In the genomic region with DNA sequence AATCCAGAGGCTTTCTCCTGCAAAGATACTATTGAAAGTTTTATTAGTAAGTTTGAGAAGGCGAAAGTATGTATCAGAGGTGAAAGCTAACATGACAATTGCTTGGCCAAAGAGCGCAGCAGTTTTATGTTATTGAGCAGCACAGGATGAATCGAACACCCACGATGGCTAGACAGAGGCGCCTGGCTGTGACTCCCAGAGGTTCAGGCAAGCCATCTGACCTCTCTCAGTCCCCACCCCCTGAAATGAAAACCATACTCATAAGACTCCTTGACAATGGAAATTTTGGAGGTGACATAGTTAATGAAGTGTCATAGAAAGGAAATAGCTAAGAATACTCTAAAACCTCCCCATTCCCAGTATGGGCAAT, we compare ENCODE assay signal across 12 cellular contexts.
DNase-seq lines count a peak whose midpoint lies in the region; ATAC-seq, FAIRE-seq and TF ChIP-seq lines count a peak whose summit lies in the region.
"Had no signal": no experiment of that assay in that cellular context is flagged by ENCODE, and none has a peak within 500 bp of the region (broad histone marks: within the 10 kb centered on the region; RNA-seq: fewer than 3 reads in every experiment).

No MANE protein-coding gene starts in this region.

- no peaks in the 10 kb centered on the region for H3K9me3 ChIP-seq in CD4-positive, alpha-beta T cell (ENCODE audit: control insufficient read depth, low read length)
- no peaks in the 10 kb centered on the region for H3K9me3 ChIP-seq in endothelial cell of umbilical vein (replicated peaks; ENCODE audit: control insufficient read depth, insufficient read depth, low read length)
- H3K9me3 ChIP-seq in neural progenitor cell (ENCODE audit: low read depth): no peaks in the 10 kb centered on the region
- H3K9me3 ChIP-seq: ovary had no signal

- BruUV-seq in endothelial cell of umbilical vein (replicated peaks; lab: Mats Ljungman, UMichigan): no TSS peak

- peaks cover 35% of the 10 kb centered on the region for H3K27me3 ChIP-seq in CD4-positive, alpha-beta T cell (ENCODE audit: control insufficient read depth, insufficient read depth, low read length)
- H3K27me3 ChIP-seq in endothelial cell of umbilical vein (ENCODE audit: control insufficient read depth in 2 of 2, insufficient read depth in 2 of 2, low read length in 2 of 2) (no peaks in the 10 kb centered on the region), neural progenitor cell (no peaks in the 10 kb centered on the region)
- H3K27me3 ChIP-seq: ovary had no signal

- ATAC-seq in CD4-positive, alpha-beta T cell (ENCODE audit: poor library complexity): no peak
- no peak for ATAC-seq in omental fat pad (ENCODE audit: low FRiP score)

- POLR2A ChIA-PET in CD4-positive, alpha-beta T cell (lab: Charles Lee): no interaction called here
- POLR2A ChIA-PET in endothelial cell of umbilical vein (lab: Charles Lee): no interaction called here

- H2AFZ ChIP-seq in endothelial cell of umbilical vein (ENCODE audit: low read depth, low read length) (no peak overlapping the region), neural progenitor cell (replicated peaks) (no peak overlapping the region)

- H3K4me1 Mint-ChIP-seq in CD4-positive, alpha-beta T cell (ENCODE audit: low read depth): peaks cover 14% of the 10 kb centered on the region
- H3K4me1 Mint-ChIP-seq in IgD-negative memory B cell (peaks cover 5 to 10% (median 5%) of the 10 kb centered on the region in 3 donors), neural progenitor cell (peaks cover 62% of the 10 kb centered on the region)

- CTCF ChIA-PET in CD4-positive, alpha-beta T cell (lab: Charles Lee): no interaction called here
- CTCF ChIA-PET in endothelial cell of umbilical vein (lab: Charles Lee): interaction anchor here (0.7 to 3.5 kb wide), 9 partner anchors 28 to 624 kb away, joined by 3 to 37 read pairs (median 3); no protein-coding TSS in a partner anchor

- H3K4me2 ChIP-seq in endothelial cell of umbilical vein (ENCODE audit: insufficient read depth, low read length): no peak overlapping the region
- H3K4me2 ChIP-seq in neural progenitor cell: peak overlapping the region; percentile 73

- peak overlapping the region; percentile 77 for H3K4me3 Mint-ChIP-seq in CD4-positive, alpha-beta T cell
- peak overlapping the region in 3 of 4 donors; percentile 57 to 83 (median 74) for H3K4me3 Mint-ChIP-seq in IgD-negative memory B cell
- peak overlapping the region; percentile 78 for H3K4me3 Mint-ChIP-seq in neural progenitor cell

- H3K9me1 ChIP-seq in endothelial cell of umbilical vein (replicated peaks; ENCODE audit: control insufficient read depth, extremely low read depth, insufficient read depth, low read length): no peaks in the 10 kb centered on the region

- no peaks in the 10 kb centered on the region for H4K20me1 ChIP-seq in endothelial cell of umbilical vein (replicated peaks; ENCODE audit: control insufficient read depth, extremely low read depth, insufficient read depth, low read length)
- H4K20me1 ChIP-seq in neural progenitor cell (ENCODE audit: low read depth): no peaks in the 10 kb centered on the region

- TF ChIP-seq CTCF in CD4-positive, alpha-beta T cell (IDR thresholded peaks at IDR 0.05): no peak
- TF ChIP-seq CTCF in endothelial cell of umbilical vein (IDR thresholded peaks at IDR 0.05; ENCODE audit: extremely low read depth in 1 of 2, insufficient read depth in 1 of 2, low read depth in 1 of 2, low read length in 2 of 2): no peak
- TF ChIP-seq CTCF in neural progenitor cell (IDR thresholded peaks at IDR 0.05): no peak
- TF ChIP-seq CTCF in omental fat pad (IDR thresholded peaks at IDR 0.05): no peak

- no peaks in the 10 kb centered on the region for H3K79me2 ChIP-seq in endothelial cell of umbilical vein (ENCODE audit: control insufficient read depth, insufficient read depth, low read length)
- no peaks in the 10 kb centered on the region for H3K79me2 ChIP-seq in neural progenitor cell (ENCODE audit: low read depth)

- peaks cover 44% of the 10 kb centered on the region for H3F3A ChIP-seq in neural progenitor cell (ENCODE audit: low read depth)

- no peak overlapping the region for H3K9ac ChIP-seq in endothelial cell of umbilical vein (replicated peaks; ENCODE audit: extremely low read depth, insufficient read depth, low read length)
- no peak overlapping the region for H3K9ac ChIP-seq in neural progenitor cell

- H3K27ac Mint-ChIP-seq in CD4-positive, alpha-beta T cell: no peak overlapping the region
- H3K27ac Mint-ChIP-seq in IgD-negative memory B cell: peak overlapping the region in 1 of 3 donors; percentile 78
- H3K27ac Mint-ChIP-seq in neural progenitor cell: peak overlapping the region; percentile 96

- peaks cover 21% of the 10 kb centered on the region for H3K4me1 ChIP-seq in endothelial cell of umbilical vein (ENCODE audit: control insufficient read depth, extremely low read depth, insufficient read depth, low read length)
- H3K4me1 ChIP-seq in neural progenitor cell: peaks cover 51% of the 10 kb centered on the region

- no peak overlapping the region for H3K4me3 ChIP-seq in endothelial cell of umbilical vein (replicated peaks in 1 of 3; ENCODE audit: insufficient read depth in 1 of 3, low read depth in 1 of 3, low read length in 3 of 3)
- peak overlapping the region; percentile 43 for H3K4me3 ChIP-seq in neural progenitor cell

- H3K9me3 Mint-ChIP-seq in CD4-positive, alpha-beta T cell: no peaks in the 10 kb centered on the region
- H3K9me3 Mint-ChIP-seq in IgD-negative memory B cell (no peaks in the 10 kb centered on the region), neural progenitor cell (peaks cover 2% of the 10 kb centered on the region)

- H3K27ac ChIP-seq in CD4-positive, alpha-beta T cell (ENCODE audit: low read depth, low read length): no peak overlapping the region
- H3K27ac ChIP-seq in endothelial cell of umbilical vein (ENCODE audit: insufficient read depth, low read depth, low read length): no peak overlapping the region
- H3K27ac ChIP-seq in neural progenitor cell: no peak overlapping the region

- H3K36me3 Mint-ChIP-seq in CD4-positive, alpha-beta T cell (ENCODE audit: low read depth): no peaks in the 10 kb centered on the region
- H3K36me3 Mint-ChIP-seq in IgD-negative memory B cell (no peaks in the 10 kb centered on the region), neural progenitor cell (no peaks in the 10 kb centered on the region)

- no peak for TF ChIP-seq POLR2A in endothelial cell of umbilical vein (IDR thresholded peaks at IDR 0.05; ENCODE audit: low read depth, low read length)

- no peak for DNase-seq in CD4-positive, alpha-beta T cell
- DNase-seq in endothelial cell of umbilical vein (ENCODE audit: low read depth, low spot score) (peak; percentile 13), neural progenitor cell (ENCODE audit: low spot score) (peak; percentile 43), occipital lobe (lab: John Stamatoyannopoulos, UW) (no peak), omental fat pad (ENCODE audit: low spot score) (no peak), NCI-H526 (lab: John Stamatoyannopoulos, UW) (no peak)
- DNase-seq in activated CD8-positive, alpha-beta memory T cell treated with anti-CD3 and anti-CD28 coated beads, Interleukin-2, amount 50 U/mL, for 48 hours: no peak
- DNase-seq: activated effector memory CD4-positive, alpha-beta T cell treated with anti-CD3 and anti-CD28 coated beads, Interleukin-2, amount 50 U/mL, for 16 hours; KG1; NCI-H2081 had no signal

- H3K36me3 ChIP-seq in endothelial cell of umbilical vein (ENCODE audit: control insufficient read depth in 2 of 2, extremely low read depth in 1 of 2, insufficient read depth in 2 of 2, low read length in 2 of 2) (no peaks in the 10 kb centered on the region), neural progenitor cell (no peaks in the 10 kb centered on the region)
- H3K36me3 ChIP-seq: ovary had no signal

- no peak for FAIRE-seq in endothelial cell of umbilical vein (lab: Jason Lieb, UNC)

- dilution Hi-C loops in endothelial cell of umbilical vein (cut with MboI; ENCODE audit: extremely low pct_ligation_motif_present, low sequenced_read_pairs): no loop called here

- intact Hi-C loops in CD4-positive, alpha-beta T cell (cut with DNase I, micrococcal nuclease): loop anchor here (5.0 to 10.0 kb wide), 3 partner anchors 279 to 619 kb away; no protein-coding TSS in a partner anchor
- intact Hi-C loops in endothelial cell of umbilical vein (cut with micrococcal nuclease): loop anchor here (10.0 kb wide), 1 partner anchor 879 kb away; no protein-coding TSS in a partner anchor

- H3K27me3 Mint-ChIP-seq in CD4-positive, alpha-beta T cell: peaks cover 53% of the 10 kb centered on the region
- H3K27me3 Mint-ChIP-seq in IgD-negative memory B cell: peaks cover 40% of the 10 kb centered on the region
- peaks cover 3% of the 10 kb centered on the region for H3K27me3 Mint-ChIP-seq in neural progenitor cell (ENCODE audit: insufficient read depth, low read depth)

TF ChIP-seq in endothelial cell of umbilical vein, 7 proteins besides CTCF, POLR2A, EP300 and RAD21:
- TF ChIP-seq FOS (IDR thresholded peaks at IDR 0.05; ENCODE audit: borderline replicate concordance, insufficient read depth, low read length) (no peak), EZH2 (IDR thresholded peaks at IDR 0.05; ENCODE audit: borderline replicate concordance, low read depth, low read length, severe bottlenecking) (no peak), GATA2 (IDR thresholded peaks at IDR 0.05; ENCODE audit: insufficient read depth, insufficient read length, low read depth, low read length) (no peak), POLR2AphosphoS5 (IDR thresholded peaks at IDR 0.05; ENCODE audit: insufficient read depth, low read depth, low read length) (no peak), MYC (IDR thresholded peaks at IDR 0.05; ENCODE audit: low read depth, low read length) (no peak), MAX (IDR thresholded peaks at IDR 0.05; ENCODE audit: insufficient read depth, insufficient read length) (no peak), JUN (IDR thresholded peaks at IDR 0.05; ENCODE audit: borderline replicate concordance, insufficient read depth, insufficient read length, low read depth) (no peak)
TF ChIP-seq in endothelial cell of umbilical vein: peak in this region for 0.

Comparison
In these comparisons a context has a peak if more than half of its experiments do, and no peak if none do; other contexts are left out.
1. DNase-seq: peak in endothelial cell of umbilical vein (single experiment) and neural progenitor cell (single experiment); none in CD4-positive, alpha-beta T cell (0 of 10), activated CD8-positive, alpha-beta memory T cell treated with anti-CD3 and anti-CD28 coated beads, Interleukin-2, amount 50 U/mL, for 48 hours (single experiment), occipital lobe (single experiment), omental fat pad (single experiment) and NCI-H526 (0 of 2).
2. Peak in every context shown above with its lines, with median percentiles within 50 percentile points of each other: H3K4me3 Mint-ChIP-seq.